In the genomic region with DNA sequence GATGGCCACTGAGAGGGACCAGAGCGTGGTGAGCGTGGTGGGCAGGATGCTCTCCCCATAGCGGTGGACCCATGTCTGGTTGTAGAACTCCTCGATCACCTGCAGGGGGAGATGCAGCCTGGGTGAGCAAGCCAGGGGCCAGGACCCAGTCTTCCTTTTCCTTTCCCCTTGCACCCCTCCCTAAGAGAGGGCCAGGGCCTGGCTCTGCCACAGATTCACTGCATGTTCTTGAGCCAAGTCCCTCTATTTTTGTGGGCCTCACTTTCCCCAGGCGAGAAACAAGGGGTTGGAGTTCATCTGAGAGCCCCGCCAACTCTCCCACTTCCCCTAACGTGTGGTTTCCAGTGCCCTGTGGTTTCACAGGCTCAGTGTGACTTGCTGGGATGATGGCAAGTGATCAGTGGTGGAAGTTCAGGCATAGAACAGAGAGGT, we compare ENCODE assay signal across 8 cellular contexts. TPM values are rescaled to one million over a fixed set of nuclear protein-coding genes. Genes with fewer than 3 reads are reported as not detected.
DNase-seq lines count a peak whose midpoint lies in the region; ATAC-seq and TF ChIP-seq lines count a peak whose summit lies in the region.

No MANE protein-coding gene starts in this region.

- H3K27ac ChIP-seq in CD8-positive, alpha-beta T cell (ENCODE audit: low read depth, low read length): peak overlapping the region; percentile 63
- peak overlapping the region; percentile 97 for H3K27ac ChIP-seq in RWPE1

- peak; percentile 57 for TF ChIP-seq CTCF in CD8-positive, alpha-beta T cell (IDR thresholded peaks at IDR 0.05)
- no peak; the same call in 1 of the 2 replicates for TF ChIP-seq CTCF in RWPE1 (conservative IDR thresholded peaks at IDR 0.05; ENCODE audit: low read depth)

- peak overlapping the region; percentile 43 for H3K4me3 ChIP-seq in CD8-positive, alpha-beta T cell (ENCODE audit: low read depth, low read length)
- no peak overlapping the region for H3K4me3 ChIP-seq in HAP-1

- in situ Hi-C loops in HAP-1 (cut with MboI; ENCODE audit: low sequenced_read_pairs): no loop called here

- peak overlapping the region; percentile 70 for H3K4me3 Mint-ChIP-seq in CD8-positive, alpha-beta T cell

- H3K27ac Mint-ChIP-seq in CD8-positive, alpha-beta T cell: peak overlapping the region; percentile 95
- peak overlapping the region; percentile 86 to 96 for H3K27ac Mint-ChIP-seq in activated naive CD4-positive, alpha-beta T cell treated with anti-CD3 and anti-CD28 coated beads, Interleukin-2, amount 50 U/mL, for 72 hours

- no peaks in the 10 kb centered on the region for H3K9me3 ChIP-seq in CD8-positive, alpha-beta T cell (ENCODE audit: low read length)
- H3K9me3 ChIP-seq in HAP-1: no peaks in the 10 kb centered on the region

- ATAC-seq in CD8-positive, alpha-beta T cell: peak; percentile 49
- ATAC-seq in activated naive CD4-positive, alpha-beta T cell treated with anti-CD3 and anti-CD28 coated beads, Interleukin-2, amount 50 U/mL, for 72 hours: peak; percentile 31 to 62
- peak; percentile 53 to 58 for ATAC-seq in left cardiac atrium
- no peak for ATAC-seq in HG03460 (IDR thresholded peaks at IDR 0.05; ENCODE audit: unreplicated experiment)

- peaks cover 42% of the 10 kb centered on the region for H3K36me3 ChIP-seq in CD8-positive, alpha-beta T cell (ENCODE audit: insufficient read depth, low read length)
- peaks cover 57% of the 10 kb centered on the region for H3K36me3 ChIP-seq in HAP-1 (replicated peaks)

- H3K36me3 Mint-ChIP-seq in CD8-positive, alpha-beta T cell: peaks cover 63% of the 10 kb centered on the region
- H3K36me3 Mint-ChIP-seq in activated naive CD4-positive, alpha-beta T cell treated with anti-CD3 and anti-CD28 coated beads, Interleukin-2, amount 50 U/mL, for 72 hours: peaks cover 17 to 40% of the 10 kb centered on the region in 2 donors

- H3K27me3 ChIP-seq in CD8-positive, alpha-beta T cell (ENCODE audit: insufficient read depth, low read length): no peaks in the 10 kb centered on the region
- H3K27me3 ChIP-seq in HAP-1 (ENCODE audit: low read depth): no peaks in the 10 kb centered on the region

- no peaks in the 10 kb centered on the region for H3K9me3 Mint-ChIP-seq in CD8-positive, alpha-beta T cell
- H3K9me3 Mint-ChIP-seq in activated naive CD4-positive, alpha-beta T cell treated with anti-CD3 and anti-CD28 coated beads, Interleukin-2, amount 50 U/mL, for 72 hours: no peaks in the 10 kb centered on the region

- POLR2A ChIA-PET in CD8-positive, alpha-beta T cell (lab: Charles Lee): interaction anchor here (1.3 to 2.3 kb wide), 3 partner anchors 15 to 142 kb away, joined by 5 to 16 read pairs (median 5); no protein-coding TSS in a partner anchor
- POLR2A ChIA-PET in RWPE1 (lab: Yijun Ruan, JAX; ENCODE audit: low non-redundant PET): interaction anchor here (0.6 to 0.7 kb wide), 2 partner anchors 8 to 325 kb away, joined by 3 to 5 read pairs; no protein-coding TSS in a partner anchor

- peaks cover 67% of the 10 kb centered on the region for H3K4me1 ChIP-seq in CD8-positive, alpha-beta T cell (ENCODE audit: insufficient read depth, low read length)
- H3K4me1 ChIP-seq in HAP-1: no peaks in the 10 kb centered on the region

- intact Hi-C loops in CD8-positive, alpha-beta T cell (cut with DNase I, micrococcal nuclease): loop anchor here (1.0 to 10.0 kb wide), 6 partner anchors 8 to 896 kb away; partner anchors contain the start of genes CDC20 (in 1 of the 2), ELOVL1 (in 1 of the 2) and SLC2A1 (in 1 of the 2)
- intact Hi-C loops in left cardiac atrium (cut with DNase I): no loop called here

- peaks cover 67% of the 10 kb centered on the region for H3K4me1 Mint-ChIP-seq in CD8-positive, alpha-beta T cell (ENCODE audit: low read depth)

- CTCF ChIA-PET in CD8-positive, alpha-beta T cell (lab: Charles Lee): interaction anchor here (0.6 to 2.3 kb wide), 9 partner anchors 8 to 143 kb away, joined by 3 to 19 read pairs (median 7); no protein-coding TSS in a partner anchor
- CTCF ChIA-PET in RWPE1 (lab: Yijun Ruan, JAX): no interaction called here

- no peaks in the 10 kb centered on the region for H3K27me3 Mint-ChIP-seq in CD8-positive, alpha-beta T cell (ENCODE audit: low read depth)

- peak in 5 of 7 experiments; percentile 46 to 77 (median 59) for DNase-seq in CD8-positive, alpha-beta T cell
- DNase-seq in HAP-1 (ENCODE audit: low spot score in 2 of 2): peak; percentile 9 to 57
- no peak for DNase-seq in RWPE1 (ENCODE audit: low spot score)
- DNase-seq in activated naive CD4-positive, alpha-beta T cell treated with anti-CD3 and anti-CD28 coated beads, Interleukin-2, amount 50 U/mL, for 72 hours (ENCODE audit: low spot score in 2 of 2): peak; percentile 46 to 79
- DNase-seq in left cardiac atrium: no peak
- peak; percentile 46 to 51 for DNase-seq in stimulated activated CD4-positive, alpha-beta T cell treated with anti-CD3 and anti-CD28 coated beads, Interleukin-2, amount 100 ng/mL, for 24 hours
- no peak for DNase-seq in ecto neural progenitor cell (ENCODE audit: low spot score)

RNA-seq across cellular contexts. Expression of gene SLC2A1, which starts 27.5 kb away (rescaled TPM):
- total RNA-seq in CD8-positive, alpha-beta T cell: 10 to 100 TPM; 85.0 to 97.2 TPM
- 100 to 1,000 TPM in 1 of 2 donors, 10 to 100 TPM in 1; 39.9 to 121 TPM for total RNA-seq in activated naive CD4-positive, alpha-beta T cell treated with anti-CD3 and anti-CD28 coated beads, Interleukin-2, amount 50 U/mL, for 72 hours
- total RNA-seq in left cardiac atrium: 10 to 100 TPM; 10.9 to 12.9 TPM

Comparison
In these comparisons a context has a peak if more than half of its experiments do, and no peak if none do; other contexts are left out.
1. DNase-seq: peak in CD8-positive, alpha-beta T cell (5 of 7), HAP-1 (2 of 2), activated naive CD4-positive, alpha-beta T cell treated with anti-CD3 and anti-CD28 coated beads, Interleukin-2, amount 50 U/mL, for 72 hours (2 of 2) and stimulated activated CD4-positive, alpha-beta T cell treated with anti-CD3 and anti-CD28 coated beads, Interleukin-2, amount 100 ng/mL, for 24 hours (2 of 2); none in RWPE1 (single experiment), left cardiac atrium (single experiment) and ecto neural progenitor cell (single experiment).
2. intact Hi-C loops: an anchor here in CD8-positive, alpha-beta T cell (1.0 to 10.0 kb wide); none called in left cardiac atrium.